Comparison of ENCODE assay signal across 10 cellular contexts in the genomic region with DNA sequence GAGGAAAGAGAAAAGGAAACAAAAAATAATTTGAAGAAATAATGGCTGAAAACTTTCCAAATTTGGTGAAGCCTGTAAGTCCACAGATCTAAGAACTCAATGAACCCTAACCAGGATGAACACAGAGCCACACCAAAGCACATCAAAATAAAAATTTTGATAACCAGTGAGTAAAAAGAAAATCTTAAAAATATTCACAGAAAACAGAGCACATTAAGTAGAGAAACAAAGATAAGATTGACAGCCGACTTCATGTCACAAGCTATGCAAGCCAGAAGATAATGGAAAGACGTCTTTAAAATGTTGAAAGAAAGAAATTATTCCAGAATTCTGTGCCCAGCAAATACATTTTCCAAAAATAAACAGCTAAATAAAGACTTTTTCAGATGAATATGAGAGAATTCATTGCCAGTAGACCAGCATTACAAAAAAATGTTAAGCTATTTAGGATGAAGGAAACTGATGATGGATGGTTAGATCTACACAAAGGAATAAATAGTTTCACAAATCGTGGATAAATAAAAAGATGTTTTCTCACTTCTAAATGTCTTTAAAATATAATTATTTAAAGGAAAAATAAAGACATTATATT.
DNase-seq lines count a peak whose midpoint lies in the region; ATAC-seq lines count a peak whose summit lies in the region.
"Had no signal": no experiment of that assay in that cellular context is flagged by ENCODE, and none has a peak within 500 bp of the region (broad histone marks: within the 10 kb centered on the region; RNA-seq: fewer than 3 reads in every experiment).

No MANE protein-coding gene starts in this region.

- H3K4me1 Mint-ChIP-seq in effector memory CD8-positive, alpha-beta T cell (ENCODE audit: low read depth in 2 of 2), result no peaks in the 10 kb centered on the region

- no peak overlapping the region for H3K9ac ChIP-seq in SK-N-MC (ENCODE audit: insufficient read length)

- H3K27ac ChIP-seq in SK-N-MC, result no peak overlapping the region

- no peak for ATAC-seq in HG03460 (IDR thresholded peaks at IDR 0.05; ENCODE audit: unreplicated experiment)
- ATAC-seq in GM19328 (IDR thresholded peaks at IDR 0.05; ENCODE audit: unreplicated experiment), result no peak
- ATAC-seq in esophagus mucosa, result no peak
- ATAC-seq in effector memory CD8-positive, alpha-beta T cell (replicated peaks), result no peak

- no peaks in the 10 kb centered on the region for H3K36me3 Mint-ChIP-seq in effector memory CD8-positive, alpha-beta T cell (ENCODE audit: insufficient read depth)

- peaks cover 10% of the 10 kb centered on the region for H3K9me3 ChIP-seq in SK-N-MC (ENCODE audit: low read depth, low read length)

- H3K4me3 Mint-ChIP-seq in effector memory CD8-positive, alpha-beta T cell, result no peak overlapping the region
- H3K4me3 Mint-ChIP-seq: T-helper 1 cell treated with Interleukin-12 subunit alpha and Interleukin-12 subunit beta and Interleukin-4 antibody, amounts not matched to agents 30 μg/mL and 1 μg/mL, for 36 hours had no signal

- no peaks in the 10 kb centered on the region for H3K36me3 ChIP-seq in SK-N-MC (ENCODE audit: insufficient read depth, low read length)

- no peak overlapping the region for H3K4me3 ChIP-seq in SK-N-MC

- peaks cover 0 to 8% of the 10 kb centered on the region in 2 donors for H3K9me3 Mint-ChIP-seq in effector memory CD8-positive, alpha-beta T cell

- no peaks in the 10 kb centered on the region for H3K27me3 Mint-ChIP-seq in effector memory CD8-positive, alpha-beta T cell

- DNase-seq in COR-L47 (lab: John Stamatoyannopoulos, UW), result peak; percentile 29
- peak; percentile 11 for DNase-seq in HS-27A (ENCODE audit: low read depth)
- peak; percentile 10 for DNase-seq in SK-N-MC (ENCODE audit: low read depth, low spot score)
- DNase-seq in foreskin melanocyte, result peak; percentile 27
- DNase-seq in effector memory CD8-positive, alpha-beta T cell, result no peak
- DNase-seq: activated effector memory CD4-positive, alpha-beta T cell treated with Interleukin-2 at 50 U/mL for 16 hours had no signal

- no peak overlapping the region for H3K27ac Mint-ChIP-seq in effector memory CD8-positive, alpha-beta T cell
- H3K27ac Mint-ChIP-seq: T-helper 1 cell treated with Interleukin-12 subunit alpha and Interleukin-12 subunit beta and Interleukin-4 antibody, amounts not matched to agents 30 μg/mL and 1 μg/mL, for 36 hours had no signal

Comparison
In these comparisons a context has a peak if more than half of its experiments do, and no peak if none do; other contexts are left out.
1. DNase-seq: peak in COR-L47 (single experiment), HS-27A (single experiment), SK-N-MC (single experiment) and foreskin melanocyte (single experiment); none in effector memory CD8-positive, alpha-beta T cell (0 of 3).